In the genomic region with DNA sequence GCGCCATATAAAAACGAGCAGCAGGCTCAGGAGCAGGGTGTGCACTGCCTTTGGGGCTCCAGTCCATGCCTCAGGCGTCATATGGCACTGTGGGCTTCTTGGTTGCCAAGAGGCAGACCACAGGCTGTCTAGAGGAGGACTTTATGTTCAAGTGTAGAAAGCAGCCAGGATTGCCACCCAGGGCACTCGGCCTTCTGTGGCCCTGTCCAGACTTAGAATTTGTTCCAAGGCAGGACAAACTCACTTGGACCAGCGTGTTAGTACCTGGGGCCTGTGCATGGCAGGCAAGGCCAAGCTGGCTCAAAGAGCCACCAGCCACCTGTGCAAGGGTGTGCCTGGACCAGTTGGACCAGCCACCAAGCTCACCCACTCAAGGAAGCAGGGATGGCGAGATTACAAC, we compare ENCODE assay signal across 6 cellular contexts. TPM values are rescaled to one million over a fixed set of nuclear protein-coding genes. Genes with fewer than 3 reads are reported as not detected.
"Had no signal": no experiment of that assay in that cellular context is flagged by ENCODE, and none has a peak within 500 bp of the region (broad histone marks: within the 10 kb centered on the region; RNA-seq: fewer than 3 reads in every experiment).

No MANE protein-coding gene starts in this region.

RNA-seq across cellular contexts. Expression of gene POTEM, which starts 40.4 kb away (rescaled TPM):
- total RNA-seq: K562, M059J, PC-3, Peyer's patch, Right ventricle myocardium superior, SJSA1 had no signal
- polyA plus RNA-seq: K562 had no signal
